Comparison of ENCODE assay signal across 12 cellular contexts in genomic region chr1:244409648-244410164, GRCh38. TPM values are rescaled to one million over a fixed set of nuclear protein-coding genes. Genes with fewer than 3 reads are reported as not detected.
DNase-seq lines count a peak whose midpoint lies in the region; ATAC-seq and FAIRE-seq lines count a peak whose summit lies in the region.
"Had no signal": no experiment of that assay in that cellular context is flagged by ENCODE, and none has a peak within 500 bp of the region (broad histone marks: within the 10 kb centered on the region; RNA-seq: fewer than 3 reads in every experiment).

No MANE protein-coding gene starts in this region.

- H3K27ac ChIP-seq in naive thymus-derived CD4-positive, alpha-beta T cell (ENCODE audit: low read depth, low read length): no peak overlapping the region

- ATAC-seq in GM19025 (IDR thresholded peaks at IDR 0.05; ENCODE audit: low read depth, unreplicated experiment): peak; percentile 86
- ATAC-seq in GM21786 (IDR thresholded peaks at IDR 0.05; ENCODE audit: unreplicated experiment): peak; percentile 90
- ATAC-seq in HG03280 (IDR thresholded peaks at IDR 0.05; ENCODE audit: unreplicated experiment): peak; percentile 61
- ATAC-seq in naive thymus-derived CD4-positive, alpha-beta T cell: peak; percentile 66
- no peak for ATAC-seq in T-helper 17 cell

- H3K4me1 Mint-ChIP-seq in naive thymus-derived CD4-positive, alpha-beta T cell: peaks cover 0 to 21% (median 0%) of the 10 kb centered on the region in 7 donors
- H3K4me1 Mint-ChIP-seq in activated CD4-positive, alpha-beta memory T cell treated with anti-CD3 and anti-CD28 coated beads, Interleukin-2, amount 10 ng/mL, durations not matched to agents 7 days and 5 days: peaks cover 34% of the 10 kb centered on the region
- H3K4me1 Mint-ChIP-seq in T-helper 17 cell: peaks cover 11% of the 10 kb centered on the region

- H3K9me3 Mint-ChIP-seq in naive thymus-derived CD4-positive, alpha-beta T cell: peaks cover 2 to 22% (median 5%) of the 10 kb centered on the region in 11 donors
- H3K9me3 Mint-ChIP-seq in activated CD4-positive, alpha-beta memory T cell treated with anti-CD3 and anti-CD28 coated beads, Interleukin-2, amount 10 ng/mL, durations not matched to agents 7 days and 5 days: no peaks in the 10 kb centered on the region
- H3K9me3 Mint-ChIP-seq: dendritic cell treated with granulocyte-macrophage colony-stimulating factor and Interleukin-4, amounts not matched to agents 40 ng/mL and 50 ng/mL, for 4 days had no signal

- intact Hi-C loops in naive thymus-derived CD4-positive, alpha-beta T cell (cut with micrococcal nuclease): no loop called here

- no peaks in the 10 kb centered on the region for H3K4me1 ChIP-seq in naive thymus-derived CD4-positive, alpha-beta T cell (ENCODE audit: control insufficient read depth in 2 of 2, insufficient read depth in 2 of 2, low read length in 2 of 2)

- no peak overlapping the region for H3K27ac Mint-ChIP-seq in naive thymus-derived CD4-positive, alpha-beta T cell
- no peak overlapping the region for H3K27ac Mint-ChIP-seq in activated CD4-positive, alpha-beta memory T cell treated with anti-CD3 and anti-CD28 coated beads, Interleukin-2, amount 10 ng/mL, durations not matched to agents 7 days and 5 days
- no peak overlapping the region for H3K27ac Mint-ChIP-seq in T-helper 17 cell
- H3K27ac Mint-ChIP-seq: dendritic cell treated with granulocyte-macrophage colony-stimulating factor and Interleukin-4, amounts not matched to agents 40 ng/mL and 50 ng/mL, for 4 days had no signal

- no peak overlapping the region for H3K4me3 ChIP-seq in naive thymus-derived CD4-positive, alpha-beta T cell (ENCODE audit: low read length)

- FAIRE-seq in frontal cortex (lab: Jason Lieb, UNC): no peak
- FAIRE-seq: G401.6 had no signal

- no peaks in the 10 kb centered on the region for H3K27me3 Mint-ChIP-seq in naive thymus-derived CD4-positive, alpha-beta T cell
- no peaks in the 10 kb centered on the region for H3K27me3 Mint-ChIP-seq in activated CD4-positive, alpha-beta memory T cell treated with anti-CD3 and anti-CD28 coated beads, Interleukin-2, amount 10 ng/mL, durations not matched to agents 7 days and 5 days
- H3K27me3 Mint-ChIP-seq in T-helper 17 cell: no peaks in the 10 kb centered on the region
- H3K27me3 Mint-ChIP-seq: dendritic cell treated with granulocyte-macrophage colony-stimulating factor and Interleukin-4, amounts not matched to agents 40 ng/mL and 50 ng/mL, for 4 days; naive B cell had no signal

- CTCF ChIA-PET in naive thymus-derived CD4-positive, alpha-beta T cell (lab: Charles Lee): no interaction called here
- CTCF ChIA-PET in activated CD4-positive, alpha-beta memory T cell treated with anti-CD3 and anti-CD28 coated beads, Interleukin-2, amount 10 ng/mL, durations not matched to agents 7 days and 5 days (lab: Charles Lee): no interaction called here

- H3K4me3 Mint-ChIP-seq in naive thymus-derived CD4-positive, alpha-beta T cell: no peak overlapping the region
- no peak overlapping the region for H3K4me3 Mint-ChIP-seq in activated CD4-positive, alpha-beta memory T cell treated with anti-CD3 and anti-CD28 coated beads, Interleukin-2, amount 10 ng/mL, durations not matched to agents 7 days and 5 days
- no peak overlapping the region for H3K4me3 Mint-ChIP-seq in T-helper 17 cell
- H3K4me3 Mint-ChIP-seq: dendritic cell treated with granulocyte-macrophage colony-stimulating factor and Interleukin-4, amounts not matched to agents 40 ng/mL and 50 ng/mL, for 4 days; naive B cell had no signal

- peaks cover 46 to 98% (median 88%) of the 10 kb centered on the region in 5 donors for H3K36me3 Mint-ChIP-seq in naive thymus-derived CD4-positive, alpha-beta T cell
- H3K36me3 Mint-ChIP-seq in activated CD4-positive, alpha-beta memory T cell treated with anti-CD3 and anti-CD28 coated beads, Interleukin-2, amount 10 ng/mL, durations not matched to agents 7 days and 5 days (ENCODE audit: low read depth): peaks cover 88% of the 10 kb centered on the region
- peaks cover 16% of the 10 kb centered on the region for H3K36me3 Mint-ChIP-seq in T-helper 17 cell (ENCODE audit: low read depth)

- DNase-seq in naive thymus-derived CD4-positive, alpha-beta T cell: no peak
- DNase-seq in frontal cortex (ENCODE audit: low spot score in 2 of 2): no peak
- no peak for DNase-seq in DMS153 (lab: John Stamatoyannopoulos, UW)
- DNase-seq in activated CD4-positive, alpha-beta memory T cell treated with anti-CD3 and anti-CD28 coated beads, Interleukin-2, amount 10 ng/mL, durations not matched to agents 7 days and 5 days: no peak
- DNase-seq in T-helper 17 cell: no peak
- DNase-seq: naive B cell, NCI-H2171 treated with DMSO at 0.1 percent for 48 hours had no signal

- no peaks in the 10 kb centered on the region for H3K27me3 ChIP-seq in naive thymus-derived CD4-positive, alpha-beta T cell (ENCODE audit: control insufficient read depth in 2 of 2, insufficient read depth in 2 of 2, low read length in 2 of 2)

- POLR2A ChIA-PET in naive thymus-derived CD4-positive, alpha-beta T cell (lab: Charles Lee): no interaction called here
- POLR2A ChIA-PET in activated CD4-positive, alpha-beta memory T cell treated with anti-CD3 and anti-CD28 coated beads, Interleukin-2, amount 10 ng/mL, durations not matched to agents 7 days and 5 days (lab: Charles Lee): no interaction called here

- peaks cover 8 to 87% (median 15%) of the 10 kb centered on the region in 3 experiments for H3K36me3 ChIP-seq in naive thymus-derived CD4-positive, alpha-beta T cell (ENCODE audit: control insufficient read depth in 2 of 3, insufficient read depth in 3 of 3, low read length in 3 of 3)

- H3K9me3 ChIP-seq in naive thymus-derived CD4-positive, alpha-beta T cell (ENCODE audit: control insufficient read depth in 2 of 3, low read length in 3 of 3): no peaks in the 10 kb centered on the region
- H3K9me3 ChIP-seq in T-helper 17 cell (ENCODE audit: control insufficient read depth, low read length, poor library complexity, severe bottlenecking): no peaks in the 10 kb centered on the region

RNA-seq across cellular contexts. Expression of gene ADSS2, which starts 42.0 kb away (rescaled TPM):
- 10 to 100 TPM; 38.8 to 61.0 (median 52.4) TPM for total RNA-seq in naive thymus-derived CD4-positive, alpha-beta T cell
- polyA plus RNA-seq in naive thymus-derived CD4-positive, alpha-beta T cell: 10 to 100 TPM; 25.3 to 27.6 TPM
- total RNA-seq in frontal cortex (68.5 TPM), T-helper 17 cell (10 to 100 TPM; 44.6 to 48.1 TPM)
- total RNA-seq in activated CD4-positive, alpha-beta memory T cell treated with anti-CD3 and anti-CD28 coated beads, Interleukin-2, amount 10 ng/mL, durations not matched to agents 7 days and 5 days: 10 to 100 TPM; 53.7 to 54.2 TPM

RNA-seq across cellular contexts. Expression of gene CATSPERE, which starts 51.4 kb away (rescaled TPM):
- 1 to 10 TPM in 4 of 5 experiments, under 1 TPM in 1; 0.77 to 2.2 (median 1.7) TPM for total RNA-seq in naive thymus-derived CD4-positive, alpha-beta T cell
- under 1 TPM; 0.24 to 0.26 TPM for polyA plus RNA-seq in naive thymus-derived CD4-positive, alpha-beta T cell
- 2.0 TPM for total RNA-seq in frontal cortex
- under 1 TPM; 0.23 to 0.93 TPM for total RNA-seq in activated CD4-positive, alpha-beta memory T cell treated with anti-CD3 and anti-CD28 coated beads, Interleukin-2, amount 10 ng/mL, durations not matched to agents 7 days and 5 days
- total RNA-seq in T-helper 17 cell: under 1 TPM; 0.18 to 0.47 TPM
